8 cellular contexts compared by ENCODE assay signal in the genomic region with DNA sequence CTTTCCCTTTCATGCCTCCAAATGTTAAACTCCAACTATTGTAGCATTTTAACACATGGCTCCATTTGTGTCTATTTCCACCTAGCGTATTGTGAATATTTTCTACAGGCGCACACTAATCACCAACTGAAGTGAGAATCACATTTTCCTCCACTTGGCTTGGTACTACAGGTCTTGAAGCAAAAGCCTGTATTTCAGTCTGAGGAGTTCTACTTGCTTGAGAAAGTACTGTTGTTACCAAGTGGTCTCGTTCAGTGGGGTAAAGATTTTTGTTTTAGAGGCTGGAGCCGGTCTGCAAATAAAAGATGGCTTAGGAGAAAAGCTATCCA. TPM values are rescaled to one million over a fixed set of nuclear protein-coding genes. Genes with fewer than 3 reads are reported as not detected.
DNase-seq lines count a peak whose midpoint lies in the region; ATAC-seq, FAIRE-seq and TF ChIP-seq lines count a peak whose summit lies in the region.

No MANE protein-coding gene starts in this region.

- TF ChIP-seq POLR2A in K562 (conservative IDR thresholded peaks at IDR 0.05), result no peak

- no peaks in the 10 kb centered on the region for H3K9me3 ChIP-seq in K562 (replicated peaks; ENCODE audit: control insufficient read depth, insufficient read depth, low read depth, low read length)

- H3K27me3 Mint-ChIP-seq in mesothelial cell of epicardium (ENCODE audit: low read depth), result no peaks in the 10 kb centered on the region

- H3K36me3 Mint-ChIP-seq in mesothelial cell of epicardium, result peaks cover 6% of the 10 kb centered on the region

- H3K27ac ChIP-seq in 22Rv1 (peak overlapping the region; percentile 81), K562 (ENCODE audit: extremely low read depth, low read depth, low read length) (peak overlapping the region; percentile 97)

- H3K27ac Mint-ChIP-seq in mesothelial cell of epicardium, result peak overlapping the region; percentile 94

- no peak for DNase-seq in K562 (ENCODE audit: extremely low read depth in 1 of 4, low spot score in 3 of 4)
- DNase-seq in mesothelial cell of epicardium (ENCODE audit: low spot score in 2 of 2, unreplicated experiment in 2 of 2), result no peak
- no peak for DNase-seq in cerebellum (ENCODE audit: low spot score)
- no peak for DNase-seq in D721Med (ENCODE audit: insufficient read length, low spot score)
- no peak for DNase-seq in NCI-H1048 (lab: John Stamatoyannopoulos, UW)

- TSS peak; percentile 84 for BruUV-seq in K562 (replicated peaks; lab: Mats Ljungman, UMichigan)

- TF ChIP-seq CTCF in 22Rv1 (IDR thresholded peaks at IDR 0.05), result no peak
- no peak for TF ChIP-seq CTCF in K562 (IDR thresholded peaks at IDR 0.05 in 2 of 3, conservative IDR thresholded peaks at IDR 0.05 in 1 of 3; ENCODE audit: insufficient read depth in 2 of 3, low read depth in 1 of 3, low read length in 3 of 3)
- no peak for TF ChIP-seq CTCF in mesothelial cell of epicardium (IDR thresholded peaks at IDR 0.05; ENCODE audit: unreplicated experiment)
- TF ChIP-seq CTCF in D721Med (IDR thresholded peaks at IDR 0.05; ENCODE audit: insufficient read depth, missing control alignments), result no peak

- H3K9me3 Mint-ChIP-seq in mesothelial cell of epicardium, result peaks cover 3% of the 10 kb centered on the region

- no peak for TF ChIP-seq EP300 in K562 (IDR thresholded peaks at IDR 0.05; ENCODE audit: low read length)

- H3K9me1 ChIP-seq in K562 (ENCODE audit: control insufficient read depth, insufficient read depth, low read length), result no peaks in the 10 kb centered on the region

- peak overlapping the region; percentile 97 for H3K4me2 ChIP-seq in K562 (ENCODE audit: insufficient read depth, low read length)

- ATAC-seq in GM19328 (IDR thresholded peaks at IDR 0.05; ENCODE audit: unreplicated experiment), result peak; percentile 0
- ATAC-seq in HG03469 (IDR thresholded peaks at IDR 0.05; ENCODE audit: unreplicated experiment), result peak; percentile 2
- peak; percentile 1; the same call in 1 of the 3 replicates for ATAC-seq in K562

- no peaks in the 10 kb centered on the region for H3K27me3 ChIP-seq in K562 (ENCODE audit: control insufficient read depth in 2 of 2, insufficient read depth in 2 of 2, low read length in 2 of 2)

- peak overlapping the region; percentile 87 to 100 for H3K9ac ChIP-seq in K562 (ENCODE audit: insufficient read depth in 1 of 2, low read depth in 2 of 2, low read length in 2 of 2)

- no peaks in the 10 kb centered on the region for H4K20me1 ChIP-seq in K562 (replicated peaks; ENCODE audit: control insufficient read depth, insufficient read depth, low read length)

- peak overlapping the region; percentile 94 for H3K4me3 Mint-ChIP-seq in mesothelial cell of epicardium

- H3K4me1 ChIP-seq in K562 (replicated peaks in 1 of 2; ENCODE audit: control insufficient read depth in 2 of 2, insufficient read depth in 2 of 2, low read length in 2 of 2), result peaks cover 5 to 6% of the 10 kb centered on the region in 2 experiments; a peak in 4 of 5 replicates

- intact Hi-C loops in K562 (cut with micrococcal nuclease), result no loop called here

- H3K4me1 Mint-ChIP-seq in mesothelial cell of epicardium, result peaks cover 24% of the 10 kb centered on the region

- in situ Hi-C loops in K562 (cut with MboI), result no loop called here

- peak overlapping the region; percentile 96 for H3K4me3 ChIP-seq in K562

- TF ChIP-seq RAD21 in K562 (CRISPR knock-in tag; conservative IDR thresholded peaks at IDR 0.05 in 1 of 2, IDR thresholded peaks at IDR 0.05 in 1 of 2), result no peak

- 45% methylated on average over 4 of the region's 4 CpGs for WGBS in K562 (ENCODE audit: insufficient coverage, low coverage, missing lambda C conversion rate)

- H2AFZ ChIP-seq in K562 (ENCODE audit: low read depth, low read length), result peak overlapping the region; percentile 99

- H3K36me3 ChIP-seq in K562 (ENCODE audit: control insufficient read depth, insufficient read depth, low read length), result peaks cover 21% of the 10 kb centered on the region

- no peak for FAIRE-seq in K562 (lab: Jason Lieb, UNC)
- no peak for FAIRE-seq in D721Med (lab: Jason Lieb, UNC)

- CTCF ChIA-PET in K562 (lab: Yijun Ruan, JAX; ENCODE audit: low intra/inter-chr PET ratio), result no interaction called here

- H3K79me2 ChIP-seq in K562 (ENCODE audit: control insufficient read depth, insufficient read depth, low read length), result peaks cover 43% of the 10 kb centered on the region

- POLR2A ChIA-PET in K562 (lab: Yijun Ruan, JAX), result interaction anchor here (2.1 kb wide), 1 partner anchor 10 kb away, joined by 7 read pairs; no protein-coding TSS in a partner anchor

TF ChIP-seq in K562, 482 proteins besides CTCF, POLR2A, EP300 and RAD21:
- TF ChIP-seq, protein P1, sequence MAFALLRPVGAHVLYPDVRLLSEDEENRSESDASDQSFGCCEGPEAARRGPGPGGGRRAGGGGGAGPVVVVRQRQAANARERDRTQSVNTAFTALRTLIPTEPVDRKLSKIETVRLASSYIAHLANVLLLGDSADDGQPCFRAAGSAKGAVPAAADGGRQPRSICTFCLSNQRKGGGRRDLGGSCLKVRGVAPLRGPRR (CRISPR knock-in tag; IDR thresholded peaks at IDR 0.05), result 0 out of 2 replicates have a peak, but pooled peaks have one; percentile 6
- TF ChIP-seq, protein P2, sequence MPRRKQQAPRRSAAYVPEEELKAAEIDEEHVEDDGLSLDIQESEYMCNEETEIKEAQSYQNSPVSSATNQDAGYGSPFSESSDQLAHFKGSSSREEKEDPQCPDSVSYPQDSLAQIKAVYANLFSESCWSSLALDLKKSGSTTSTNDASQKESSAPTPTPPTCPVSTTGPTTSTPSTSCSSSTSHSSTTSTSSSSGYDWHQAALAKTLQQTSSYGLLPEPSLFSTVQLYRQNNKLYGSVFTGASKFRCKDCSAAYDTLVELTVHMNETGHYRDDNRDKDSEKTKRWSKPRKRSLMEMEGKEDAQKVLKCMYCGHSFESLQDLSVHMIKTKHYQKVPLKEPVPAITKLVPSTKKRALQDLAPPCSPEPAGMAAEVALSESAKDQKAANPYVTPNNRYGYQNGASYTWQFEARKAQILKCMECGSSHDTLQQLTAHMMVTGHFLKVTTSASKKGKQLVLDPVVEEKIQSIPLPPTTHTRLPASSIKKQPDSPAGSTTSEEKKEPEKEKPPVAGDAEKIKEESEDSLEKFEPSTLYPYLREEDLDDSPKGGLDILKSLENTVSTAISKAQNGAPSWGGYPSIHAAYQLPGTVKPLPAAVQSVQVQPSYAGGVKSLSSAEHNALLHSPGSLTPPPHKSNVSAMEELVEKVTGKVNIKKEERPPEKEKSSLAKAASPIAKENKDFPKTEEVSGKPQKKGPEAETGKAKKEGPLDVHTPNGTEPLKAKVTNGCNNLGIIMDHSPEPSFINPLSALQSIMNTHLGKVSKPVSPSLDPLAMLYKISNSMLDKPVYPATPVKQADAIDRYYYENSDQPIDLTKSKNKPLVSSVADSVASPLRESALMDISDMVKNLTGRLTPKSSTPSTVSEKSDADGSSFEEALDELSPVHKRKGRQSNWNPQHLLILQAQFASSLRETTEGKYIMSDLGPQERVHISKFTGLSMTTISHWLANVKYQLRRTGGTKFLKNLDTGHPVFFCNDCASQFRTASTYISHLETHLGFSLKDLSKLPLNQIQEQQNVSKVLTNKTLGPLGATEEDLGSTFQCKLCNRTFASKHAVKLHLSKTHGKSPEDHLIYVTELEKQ (CRISPR knock-in tag; IDR thresholded peaks at IDR 0.05), result no peak
- no peak for TF ChIP-seq CEBPB (tag; IDR thresholded peaks at IDR 0.05)
- no peak for TF ChIP-seq BACH1 (tag; IDR thresholded peaks at IDR 0.05)

RNA-seq across cellular contexts. Expression of a gene that starts 0.6 kb away (rescaled TPM):
- 77.0 and 161 TPM in 2 replicates for total RNA-seq in K562 (2011; cell fraction: chromatin; rRNA removed; ENCODE audit: low replicate concordance)
- 16.8 and 26.5 TPM in 2 replicates for total RNA-seq in K562 (2011; cell fraction: nucleolus; rRNA removed)
- 43.6 and 43.9 TPM in 2 replicates for total RNA-seq in K562 (2011; cell fraction: nucleoplasm; rRNA removed)
- 14.6 and 17.3 TPM in 2 replicates for total RNA-seq in K562 (2014; rRNA removed)
- 29.5 and 31.1 TPM in 2 replicates for total RNA-seq in K562 (2014; rRNA removed; fragmentation: Illumina TruSeq; extraction: Trizol)
- 29.8 and 30.6 TPM in 2 replicates for total RNA-seq in K562 (2015; rRNA removed; fragmentation: Illumina TruSeq; extraction: Trizol)
- total RNA-seq in K562 (2021), result 18.6 and 20.2 TPM in 2 replicates
- polyA plus RNA-seq in K562 (2011; rRNA removed), result 17.5 and 22.9 TPM in 2 replicates
- 4.9 and 7.1 TPM in 2 replicates for polyA plus RNA-seq in K562 (2011; cell fraction: cytosol; rRNA removed)
- 25.5 and 34.3 TPM in 2 replicates for polyA plus RNA-seq in K562 (2011; cell fraction: nucleus; rRNA removed)
- polyA plus RNA-seq in K562 (2012), result 7.1 and 7.4 TPM in 2 replicates
- polyA plus RNA-seq in K562 (2014; fragmentation: Illumina TruSeq; extraction: Trizol), result 19.0 and 22.6 TPM in 2 replicates
- 10 to 100 TPM in 1 of 2 experiments, 1 to 10 TPM in 1; 9.8 to 11.0 TPM for polyA plus RNA-seq in K562 (2014; fragmentation: Nextera tagmentation; extraction: Ambion mirVana)
- polyA plus RNA-seq in K562 (2014; rRNA removed), result 12.7 and 20.9 TPM in 2 replicates
- 76.2 and 88.4 TPM in 2 replicates for polyA minus RNA-seq in K562 (2011; rRNA and poly(A)+ RNA removed)
- polyA minus RNA-seq in K562 (2011; cell fraction: cytosol; rRNA and poly(A)+ RNA removed), result 10.1 and 22.7 TPM in 2 replicates
- 35.0 and 72.4 TPM in 2 replicates for polyA minus RNA-seq in K562 (2011; cell fraction: nucleus; rRNA and poly(A)+ RNA removed)
- total RNA-seq in mesothelial cell of epicardium, result 53.8 to 61.5 TPM (median 57.1 TPM) in 3 replicates
- 182 TPM for total RNA-seq in cerebellum
